In genomic region chr1:233945573-233945972, GRCh38 we compare ENCODE assay signal across 22 cellular contexts. TPM values are rescaled to one million over a fixed set of nuclear protein-coding genes. Genes with fewer than 3 reads are reported as not detected.
DNase-seq lines count a peak whose midpoint lies in the region; ATAC-seq and TF ChIP-seq lines count a peak whose summit lies in the region.
"Had no signal": no experiment of that assay in that cellular context is flagged by ENCODE, and none has a peak within 500 bp of the region (broad histone marks: within the 10 kb centered on the region; RNA-seq: fewer than 3 reads in every experiment).

No MANE protein-coding gene starts in this region.

- no peaks in the 10 kb centered on the region for H3K36me3 Mint-ChIP-seq in nephron progenitor cell (ENCODE audit: low read depth)
- H3K36me3 Mint-ChIP-seq: activated naive CD8-positive, alpha-beta T cell treated with anti-CD3 and anti-CD28 coated beads, Interleukin-2, amount 10 ng/mL, durations not matched to agents 7 days and 5 days; naive thymus-derived CD4-positive, alpha-beta T cell; stimulated activated effector memory CD8-positive, alpha-beta T cell treated with anti-CD3 and anti-CD28 coated beads, Interleukin-12 subunit alpha, Interleukin-12 subunit beta, amount 100 ng/mL, for 72 hours had no signal

- WGBS in mammary epithelial cell (ENCODE audit: low coverage, missing lambda C conversion rate): 10% methylated on average over 3 of the region's 3 CpGs
- WGBS in neuronal stem cell (ENCODE audit: extremely low coverage in 2 of 2, insufficient read length in 2 of 2, insufficient replicate concordance in 1 of 2), 2 donors: no CpG with 5 or more reads among the region's 3 CpGs

- dilution Hi-C loops in mammary epithelial cell (cut with HindIII; ENCODE audit: low sequenced_read_pairs): no loop called here

- H3K27ac ChIP-seq in mammary epithelial cell (ENCODE audit: insufficient read depth, low read depth, low read length) (peak overlapping the region; percentile 63), neuronal stem cell (replicated peaks; ENCODE audit: low read length) (no peak overlapping the region)
- H3K27ac ChIP-seq: esophagus squamous epithelium, GM23248, transverse colon had no signal

- H3K9ac ChIP-seq in mammary epithelial cell (ENCODE audit: insufficient read depth, low read length): no peak overlapping the region
- no peak overlapping the region for H3K9ac ChIP-seq in neuronal stem cell (ENCODE audit: low read depth, low read length, poor library complexity)
- H3K9ac ChIP-seq: GM23248 had no signal

- H3K27me3 ChIP-seq in mammary epithelial cell (ENCODE audit: insufficient read depth, low read length) (no peaks in the 10 kb centered on the region), neuronal stem cell (ENCODE audit: control insufficient read depth in 3 of 3, insufficient read depth in 3 of 3, low read depth in 1 of 3, low read length in 3 of 3) (peaks cover 0 to 3% (median 0%) of the 10 kb centered on the region in 3 experiments)
- H3K27me3 ChIP-seq: esophagus squamous epithelium, transverse colon had no signal

- H3K36me3 ChIP-seq in mammary epithelial cell (ENCODE audit: insufficient read depth, low read length) (no peaks in the 10 kb centered on the region), neuronal stem cell (replicated peaks in 1 of 2; ENCODE audit: control insufficient read depth in 2 of 2, insufficient read depth in 2 of 2, low read length in 2 of 2) (no peaks in the 10 kb centered on the region)
- H3K36me3 ChIP-seq: esophagus squamous epithelium, transverse colon had no signal

- no peaks in the 10 kb centered on the region for H4K20me1 ChIP-seq in mammary epithelial cell (ENCODE audit: insufficient read depth, low read length)

- ATAC-seq in GM21529 (IDR thresholded peaks at IDR 0.05; ENCODE audit: unreplicated experiment): no peak
- ATAC-seq: naive thymus-derived CD4-positive, alpha-beta T cell; stimulated activated effector memory CD8-positive, alpha-beta T cell treated with anti-CD3 and anti-CD28 coated beads, Interleukin-12 subunit alpha, Interleukin-12 subunit beta, amount 100 ng/mL, for 72 hours had no signal

- H3K4ac ChIP-seq in neuronal stem cell (ENCODE audit: low read length): no peak overlapping the region

- H2BK120ac ChIP-seq in neuronal stem cell (ENCODE audit: low read depth, low read length): no peak overlapping the region

- CTCF ChIA-PET in mammary epithelial cell (lab: Charles Lee; ENCODE audit: low non-redundant PET): no interaction called here

- no peak overlapping the region for H4K8ac ChIP-seq in neuronal stem cell (ENCODE audit: low read depth, low read length)

- H3K4me2 ChIP-seq in mammary epithelial cell (ENCODE audit: insufficient read depth, low read depth, low read length): peak overlapping the region; percentile 10
- no peak overlapping the region for H3K4me2 ChIP-seq in neuronal stem cell (ENCODE audit: insufficient read depth, low read length, poor library complexity, severe bottlenecking)

- no peak overlapping the region for H3K27ac Mint-ChIP-seq in nephron progenitor cell
- H3K27ac Mint-ChIP-seq: activated naive CD8-positive, alpha-beta T cell treated with anti-CD3 and anti-CD28 coated beads, Interleukin-2, amount 10 ng/mL, durations not matched to agents 7 days and 5 days; naive thymus-derived CD4-positive, alpha-beta T cell; stimulated activated effector memory CD8-positive, alpha-beta T cell treated with anti-CD3 and anti-CD28 coated beads, Interleukin-12 subunit alpha, Interleukin-12 subunit beta, amount 100 ng/mL, for 72 hours had no signal

- no peaks in the 10 kb centered on the region for H3K79me1 ChIP-seq in neuronal stem cell (ENCODE audit: low read depth, low read length)

- H3K18ac ChIP-seq in neuronal stem cell (ENCODE audit: low read length): no peak overlapping the region

- H2BK15ac ChIP-seq in neuronal stem cell (ENCODE audit: low read length): no peak overlapping the region

- peaks cover 48% of the 10 kb centered on the region for H3K79me2 ChIP-seq in mammary epithelial cell (ENCODE audit: insufficient read depth, low read length)

- no peak overlapping the region for H2AFZ ChIP-seq in mammary epithelial cell (ENCODE audit: low read depth, low read length)
- no peak overlapping the region for H2AFZ ChIP-seq in neuronal stem cell (ENCODE audit: low read length)
- H2AFZ ChIP-seq: GM23248 had no signal

- TF ChIP-seq CTCF in mammary epithelial cell (conservative IDR thresholded peaks at IDR 0.05 in 1 of 2, IDR thresholded peaks at IDR 0.05 in 1 of 2; ENCODE audit: extremely low read depth in 1 of 2, insufficient read depth in 1 of 2, low read depth in 1 of 2, low read length in 2 of 2): no peak
- TF ChIP-seq CTCF in retinal pigment epithelial cell (conservative IDR thresholded peaks at IDR 0.05; ENCODE audit: low read depth, low read length): no peak
- no peak for TF ChIP-seq CTCF in nephron progenitor cell (IDR thresholded peaks at IDR 0.05)

- no peak overlapping the region for H3K14ac ChIP-seq in neuronal stem cell (ENCODE audit: low read length)

- H2BK5ac ChIP-seq in neuronal stem cell (ENCODE audit: low read length): no peak overlapping the region

- no peaks in the 10 kb centered on the region for H3K4me1 Mint-ChIP-seq in nephron progenitor cell
- H3K4me1 Mint-ChIP-seq: activated naive CD8-positive, alpha-beta T cell treated with anti-CD3 and anti-CD28 coated beads, Interleukin-2, amount 10 ng/mL, durations not matched to agents 7 days and 5 days; naive thymus-derived CD4-positive, alpha-beta T cell; stimulated activated effector memory CD8-positive, alpha-beta T cell treated with anti-CD3 and anti-CD28 coated beads, Interleukin-12 subunit alpha, Interleukin-12 subunit beta, amount 100 ng/mL, for 72 hours had no signal

- in situ Hi-C loops in mammary epithelial cell (cut with MboI; ENCODE audit: low sequenced_read_pairs in 2 of 2): no loop called here

- H3K27me3 Mint-ChIP-seq in nephron progenitor cell (ENCODE audit: low read depth, poor library complexity): peaks cover 19% of the 10 kb centered on the region
- H3K27me3 Mint-ChIP-seq: activated naive CD8-positive, alpha-beta T cell treated with anti-CD3 and anti-CD28 coated beads, Interleukin-2, amount 10 ng/mL, durations not matched to agents 7 days and 5 days had no signal

- H3K9me3 Mint-ChIP-seq in nephron progenitor cell: peaks cover 2% of the 10 kb centered on the region

- H3K4me3 ChIP-seq in mammary epithelial cell (replicated peaks in 1 of 3; ENCODE audit: insufficient read depth in 1 of 3, low read depth in 2 of 3, low read length in 3 of 3) (no peak overlapping the region), retinal pigment epithelial cell (ENCODE audit: low read length) (no peak overlapping the region), neuronal stem cell (ENCODE audit: low read length in 2 of 2) (no peak overlapping the region)
- H3K4me3 ChIP-seq: esophagus squamous epithelium, GM23248, transverse colon had no signal

- H3K23ac ChIP-seq in neuronal stem cell (ENCODE audit: low read depth, low read length, poor library complexity): no peak overlapping the region

- no TSS peak for BruUV-seq in mammary epithelial cell (replicated peaks; lab: Mats Ljungman, UMichigan)

- H2BK12ac ChIP-seq in neuronal stem cell (ENCODE audit: low read length): no peak overlapping the region

- no peak overlapping the region for H2AK5ac ChIP-seq in neuronal stem cell (ENCODE audit: low read depth, low read length)

- no peak overlapping the region for H3K4me3 Mint-ChIP-seq in nephron progenitor cell
- H3K4me3 Mint-ChIP-seq: activated naive CD8-positive, alpha-beta T cell treated with anti-CD3 and anti-CD28 coated beads, Interleukin-2, amount 10 ng/mL, durations not matched to agents 7 days and 5 days; naive thymus-derived CD4-positive, alpha-beta T cell; stimulated activated effector memory CD8-positive, alpha-beta T cell treated with anti-CD3 and anti-CD28 coated beads, Interleukin-12 subunit alpha, Interleukin-12 subunit beta, amount 100 ng/mL, for 72 hours had no signal

- intact Hi-C loops in mammary epithelial cell (cut with micrococcal nuclease): no loop called here

- H3K4me1 ChIP-seq in mammary epithelial cell (ENCODE audit: insufficient read depth, low read length): peaks cover 18% of the 10 kb centered on the region
- H3K4me1 ChIP-seq in neuronal stem cell (ENCODE audit: control insufficient read depth in 2 of 2, insufficient read depth in 1 of 2, low read depth in 1 of 2, low read length in 2 of 2): no peaks in the 10 kb centered on the region
- H3K4me1 ChIP-seq: esophagus squamous epithelium, transverse colon had no signal

- DNase-seq in stimulated activated CD4-positive, alpha-beta T cell treated with anti-CD3 and anti-CD28 coated beads, Interleukin-15, amount 100 ng/mL, for 24 hours: peak; percentile 1
- DNase-seq in stimulated activated CD4-positive, alpha-beta T cell treated with anti-CD3 and anti-CD28 coated beads, Interleukin-4, amount 100 ng/mL, for 24 hours: no peak
- peak; percentile 77 for DNase-seq in M059J (ENCODE audit: low read depth)
- peak; percentile 95 for DNase-seq in mammary epithelial cell
- DNase-seq in retinal pigment epithelial cell (ENCODE audit: low read depth): peak; percentile 18
- DNase-seq in nephron progenitor cell: no peak
- no peak for DNase-seq in neuronal stem cell (ENCODE audit: low spot score)
- DNase-seq: activated CD4-positive, alpha-beta T cell treated with anti-CD3 and anti-CD28 coated beads, Interleukin-2, amount 50 U/mL, for 1 hour; activated naive CD8-positive, alpha-beta T cell treated with anti-CD3 and anti-CD28 coated beads, Interleukin-2, amount 10 ng/mL, durations not matched to agents 7 days and 5 days; AML-193; central memory CD4-positive, alpha-beta T cell; esophagus squamous epithelium; GF-D8; GM23248; Kasumi-1; naive thymus-derived CD4-positive, alpha-beta T cell; NCI-H1694; NCI-H446; transverse colon had no signal

- no peak overlapping the region for H4K91ac ChIP-seq in neuronal stem cell (ENCODE audit: low read depth, low read length, poor library complexity)

- H3K9me3 ChIP-seq in mammary epithelial cell (replicated peaks; ENCODE audit: insufficient read depth, low read length): no peaks in the 10 kb centered on the region
- no peaks in the 10 kb centered on the region for H3K9me3 ChIP-seq in neuronal stem cell (replicated peaks in 1 of 2; ENCODE audit: control insufficient read depth in 2 of 2, insufficient read depth in 1 of 2, low read depth in 1 of 2, low read length in 2 of 2)
- H3K9me3 ChIP-seq: transverse colon had no signal

RNA-seq across cellular contexts. Expression of gene SLC35F3, which starts 41.1 kb away (rescaled TPM):
- total RNA-seq in M059J (2014; rRNA removed; shearing (Covaris generic)): 0.64 and 1.7 TPM in 2 replicates
- total RNA-seq in mammary epithelial cell: 10 to 100 TPM; 14.6 to 23.3 TPM
- polyA plus RNA-seq in mammary epithelial cell: 11.2 TPM
- 16.1 TPM for polyA minus RNA-seq in mammary epithelial cell
- polyA plus RNA-seq in neuronal stem cell (2013, experiment 1 of 2): 0.53 TPM
- 0.62 TPM for polyA plus RNA-seq in neuronal stem cell (2013, experiment 2 of 2)
- total RNA-seq: lung microvascular endothelial cell, transverse colon had no signal

Comparison
In these comparisons a context has a peak if more than half of its experiments do, and no peak if none do; other contexts are left out.
1. DNase-seq: peak in stimulated activated CD4-positive, alpha-beta T cell treated with anti-CD3 and anti-CD28 coated beads, Interleukin-15, amount 100 ng/mL, for 24 hours (single experiment), M059J (single experiment), mammary epithelial cell (single experiment) and retinal pigment epithelial cell (single experiment); none in stimulated activated CD4-positive, alpha-beta T cell treated with anti-CD3 and anti-CD28 coated beads, Interleukin-4, amount 100 ng/mL, for 24 hours (single experiment), nephron progenitor cell (single experiment) and neuronal stem cell (single experiment).